In the genomic region with DNA sequence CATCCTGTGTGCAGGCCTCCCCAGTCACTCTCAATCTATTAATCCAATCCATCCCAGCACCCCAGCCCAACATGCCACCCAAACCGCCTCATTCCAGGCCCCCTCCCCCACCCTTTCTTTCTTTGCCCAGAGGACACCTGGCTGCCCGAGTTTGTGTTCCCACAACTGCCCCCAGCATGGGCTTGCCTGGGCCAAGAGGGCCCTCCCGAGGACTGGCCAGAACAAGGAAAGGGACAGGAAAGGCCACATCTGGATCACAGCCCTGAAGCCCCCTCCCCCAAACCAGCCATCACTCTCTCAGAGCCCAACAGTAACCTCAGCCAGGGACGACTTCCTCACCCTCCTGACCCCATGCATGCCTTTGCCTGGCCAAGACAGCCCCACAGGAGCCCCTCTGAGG, we compare ENCODE assay signal across 3 cellular contexts.
TF ChIP-seq lines count a peak whose summit lies in the region.

No MANE protein-coding gene starts in this region.

TF ChIP-seq in SK-N-SH, 30 proteins besides CTCF, POLR2A, EP300 and RAD21 (continues in another document):
- TF ChIP-seq MXI1 (IDR thresholded peaks at IDR 0.05; ENCODE audit: low read depth, low read length) (no peak), FOXM1 (IDR thresholded peaks at IDR 0.05; ENCODE audit: low read depth) (no peak), TCF12 (IDR thresholded peaks at IDR 0.05) (no peak), SMC3 (IDR thresholded peaks at IDR 0.05; ENCODE audit: low read depth, low read length) (no peak), JUND (IDR thresholded peaks at IDR 0.05) (no peak), FOXJ3 (CRISPR knock-in tag; IDR thresholded peaks at IDR 0.05) (no peak), GABPA (IDR thresholded peaks at IDR 0.05; ENCODE audit: low read depth) (no peak), NFIC (IDR thresholded peaks at IDR 0.05; ENCODE audit: borderline replicate concordance) (no peak), NRF1 (IDR thresholded peaks at IDR 0.05; ENCODE audit: low read depth, low read length) (no peak), GATA2 (CRISPR knock-in tag; IDR thresholded peaks at IDR 0.05) (no peak)
- TF ChIP-seq, protein P1, sequence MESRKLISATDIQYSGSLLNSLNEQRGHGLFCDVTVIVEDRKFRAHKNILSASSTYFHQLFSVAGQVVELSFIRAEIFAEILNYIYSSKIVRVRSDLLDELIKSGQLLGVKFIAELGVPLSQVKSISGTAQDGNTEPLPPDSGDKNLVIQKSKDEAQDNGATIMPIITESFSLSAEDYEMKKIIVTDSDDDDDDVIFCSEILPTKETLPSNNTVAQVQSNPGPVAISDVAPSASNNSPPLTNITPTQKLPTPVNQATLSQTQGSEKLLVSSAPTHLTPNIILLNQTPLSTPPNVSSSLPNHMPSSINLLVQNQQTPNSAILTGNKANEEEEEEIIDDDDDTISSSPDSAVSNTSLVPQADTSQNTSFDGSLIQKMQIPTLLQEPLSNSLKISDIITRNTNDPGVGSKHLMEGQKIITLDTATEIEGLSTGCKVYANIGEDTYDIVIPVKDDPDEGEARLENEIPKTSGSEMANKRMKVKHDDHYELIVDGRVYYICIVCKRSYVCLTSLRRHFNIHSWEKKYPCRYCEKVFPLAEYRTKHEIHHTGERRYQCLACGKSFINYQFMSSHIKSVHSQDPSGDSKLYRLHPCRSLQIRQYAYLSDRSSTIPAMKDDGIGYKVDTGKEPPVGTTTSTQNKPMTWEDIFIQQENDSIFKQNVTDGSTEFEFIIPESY (IDR thresholded peaks at IDR 0.05; ENCODE audit: borderline replicate concordance, low read depth), result no peak
- TF ChIP-seq, protein P2, sequence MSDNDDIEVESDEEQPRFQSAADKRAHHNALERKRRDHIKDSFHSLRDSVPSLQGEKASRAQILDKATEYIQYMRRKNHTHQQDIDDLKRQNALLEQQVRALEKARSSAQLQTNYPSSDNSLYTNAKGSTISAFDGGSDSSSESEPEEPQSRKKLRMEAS (IDR thresholded peaks at IDR 0.05; ENCODE audit: low read depth), result no peak
- TF ChIP-seq, protein P3, sequence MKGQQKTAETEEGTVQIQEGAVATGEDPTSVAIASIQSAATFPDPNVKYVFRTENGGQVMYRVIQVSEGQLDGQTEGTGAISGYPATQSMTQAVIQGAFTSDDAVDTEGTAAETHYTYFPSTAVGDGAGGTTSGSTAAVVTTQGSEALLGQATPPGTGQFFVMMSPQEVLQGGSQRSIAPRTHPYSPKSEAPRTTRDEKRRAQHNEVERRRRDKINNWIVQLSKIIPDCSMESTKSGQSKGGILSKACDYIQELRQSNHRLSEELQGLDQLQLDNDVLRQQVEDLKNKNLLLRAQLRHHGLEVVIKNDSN (IDR thresholded peaks at IDR 0.05; ENCODE audit: borderline replicate concordance, low read depth), result no peak
- TF ChIP-seq, protein P4, sequence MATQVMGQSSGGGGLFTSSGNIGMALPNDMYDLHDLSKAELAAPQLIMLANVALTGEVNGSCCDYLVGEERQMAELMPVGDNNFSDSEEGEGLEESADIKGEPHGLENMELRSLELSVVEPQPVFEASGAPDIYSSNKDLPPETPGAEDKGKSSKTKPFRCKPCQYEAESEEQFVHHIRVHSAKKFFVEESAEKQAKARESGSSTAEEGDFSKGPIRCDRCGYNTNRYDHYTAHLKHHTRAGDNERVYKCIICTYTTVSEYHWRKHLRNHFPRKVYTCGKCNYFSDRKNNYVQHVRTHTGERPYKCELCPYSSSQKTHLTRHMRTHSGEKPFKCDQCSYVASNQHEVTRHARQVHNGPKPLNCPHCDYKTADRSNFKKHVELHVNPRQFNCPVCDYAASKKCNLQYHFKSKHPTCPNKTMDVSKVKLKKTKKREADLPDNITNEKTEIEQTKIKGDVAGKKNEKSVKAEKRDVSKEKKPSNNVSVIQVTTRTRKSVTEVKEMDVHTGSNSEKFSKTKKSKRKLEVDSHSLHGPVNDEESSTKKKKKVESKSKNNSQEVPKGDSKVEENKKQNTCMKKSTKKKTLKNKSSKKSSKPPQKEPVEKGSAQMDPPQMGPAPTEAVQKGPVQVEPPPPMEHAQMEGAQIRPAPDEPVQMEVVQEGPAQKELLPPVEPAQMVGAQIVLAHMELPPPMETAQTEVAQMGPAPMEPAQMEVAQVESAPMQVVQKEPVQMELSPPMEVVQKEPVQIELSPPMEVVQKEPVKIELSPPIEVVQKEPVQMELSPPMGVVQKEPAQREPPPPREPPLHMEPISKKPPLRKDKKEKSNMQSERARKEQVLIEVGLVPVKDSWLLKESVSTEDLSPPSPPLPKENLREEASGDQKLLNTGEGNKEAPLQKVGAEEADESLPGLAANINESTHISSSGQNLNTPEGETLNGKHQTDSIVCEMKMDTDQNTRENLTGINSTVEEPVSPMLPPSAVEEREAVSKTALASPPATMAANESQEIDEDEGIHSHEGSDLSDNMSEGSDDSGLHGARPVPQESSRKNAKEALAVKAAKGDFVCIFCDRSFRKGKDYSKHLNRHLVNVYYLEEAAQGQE (IDR thresholded peaks at IDR 0.05; ENCODE audit: low read depth, low read length), result no peak

TF ChIP-seq in SK-N-SH treated with all-trans-retinoic acid at 6 μM for 48 hours, 23 proteins besides CTCF, POLR2A, EP300 and RAD21 (continues in another document):
- TF ChIP-seq SNAI2 (CRISPR knock-in tag; IDR thresholded peaks at IDR 0.05) (no peak), RARB (CRISPR knock-in tag; IDR thresholded peaks at IDR 0.05) (no peak), ZC3H10 (CRISPR knock-in tag; IDR thresholded peaks at IDR 0.05) (no peak), ARNTL (CRISPR knock-in tag; IDR thresholded peaks at IDR 0.05; ENCODE audit: borderline replicate concordance, low read depth) (no peak), GLIS3 (CRISPR knock-in tag; IDR thresholded peaks at IDR 0.05) (no peak), ZFP30 (CRISPR knock-in tag; IDR thresholded peaks at IDR 0.05) (no peak), OSR1 (CRISPR knock-in tag; IDR thresholded peaks at IDR 0.05) (no peak), BACH2 (CRISPR knock-in tag; IDR thresholded peaks at IDR 0.05; ENCODE audit: borderline replicate concordance) (no peak), ESRRG (CRISPR knock-in tag; IDR thresholded peaks at IDR 0.05) (no peak), PPARA (CRISPR knock-in tag; IDR thresholded peaks at IDR 0.05; ENCODE audit: borderline replicate concordance) (no peak)
- TF ChIP-seq, protein P5, sequence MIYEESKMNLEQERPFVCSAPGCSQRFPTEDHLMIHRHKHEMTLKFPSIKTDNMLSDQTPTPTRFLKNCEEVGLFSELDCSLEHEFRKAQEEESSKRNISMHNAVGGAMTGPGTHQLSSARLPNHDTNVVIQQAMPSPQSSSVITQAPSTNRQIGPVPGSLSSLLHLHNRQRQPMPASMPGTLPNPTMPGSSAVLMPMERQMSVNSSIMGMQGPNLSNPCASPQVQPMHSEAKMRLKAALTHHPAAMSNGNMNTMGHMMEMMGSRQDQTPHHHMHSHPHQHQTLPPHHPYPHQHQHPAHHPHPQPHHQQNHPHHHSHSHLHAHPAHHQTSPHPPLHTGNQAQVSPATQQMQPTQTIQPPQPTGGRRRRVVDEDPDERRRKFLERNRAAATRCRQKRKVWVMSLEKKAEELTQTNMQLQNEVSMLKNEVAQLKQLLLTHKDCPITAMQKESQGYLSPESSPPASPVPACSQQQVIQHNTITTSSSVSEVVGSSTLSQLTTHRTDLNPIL (CRISPR knock-in tag; IDR thresholded peaks at IDR 0.05; ENCODE audit: low read depth), result no peak
- TF ChIP-seq, protein P6, sequence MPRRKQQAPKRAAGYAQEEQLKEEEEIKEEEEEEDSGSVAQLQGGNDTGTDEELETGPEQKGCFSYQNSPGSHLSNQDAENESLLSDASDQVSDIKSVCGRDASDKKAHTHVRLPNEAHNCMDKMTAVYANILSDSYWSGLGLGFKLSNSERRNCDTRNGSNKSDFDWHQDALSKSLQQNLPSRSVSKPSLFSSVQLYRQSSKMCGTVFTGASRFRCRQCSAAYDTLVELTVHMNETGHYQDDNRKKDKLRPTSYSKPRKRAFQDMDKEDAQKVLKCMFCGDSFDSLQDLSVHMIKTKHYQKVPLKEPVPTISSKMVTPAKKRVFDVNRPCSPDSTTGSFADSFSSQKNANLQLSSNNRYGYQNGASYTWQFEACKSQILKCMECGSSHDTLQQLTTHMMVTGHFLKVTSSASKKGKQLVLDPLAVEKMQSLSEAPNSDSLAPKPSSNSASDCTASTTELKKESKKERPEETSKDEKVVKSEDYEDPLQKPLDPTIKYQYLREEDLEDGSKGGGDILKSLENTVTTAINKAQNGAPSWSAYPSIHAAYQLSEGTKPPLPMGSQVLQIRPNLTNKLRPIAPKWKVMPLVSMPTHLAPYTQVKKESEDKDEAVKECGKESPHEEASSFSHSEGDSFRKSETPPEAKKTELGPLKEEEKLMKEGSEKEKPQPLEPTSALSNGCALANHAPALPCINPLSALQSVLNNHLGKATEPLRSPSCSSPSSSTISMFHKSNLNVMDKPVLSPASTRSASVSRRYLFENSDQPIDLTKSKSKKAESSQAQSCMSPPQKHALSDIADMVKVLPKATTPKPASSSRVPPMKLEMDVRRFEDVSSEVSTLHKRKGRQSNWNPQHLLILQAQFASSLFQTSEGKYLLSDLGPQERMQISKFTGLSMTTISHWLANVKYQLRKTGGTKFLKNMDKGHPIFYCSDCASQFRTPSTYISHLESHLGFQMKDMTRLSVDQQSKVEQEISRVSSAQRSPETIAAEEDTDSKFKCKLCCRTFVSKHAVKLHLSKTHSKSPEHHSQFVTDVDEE (CRISPR knock-in tag; IDR thresholded peaks at IDR 0.05), result no peak
- TF ChIP-seq, protein P7, sequence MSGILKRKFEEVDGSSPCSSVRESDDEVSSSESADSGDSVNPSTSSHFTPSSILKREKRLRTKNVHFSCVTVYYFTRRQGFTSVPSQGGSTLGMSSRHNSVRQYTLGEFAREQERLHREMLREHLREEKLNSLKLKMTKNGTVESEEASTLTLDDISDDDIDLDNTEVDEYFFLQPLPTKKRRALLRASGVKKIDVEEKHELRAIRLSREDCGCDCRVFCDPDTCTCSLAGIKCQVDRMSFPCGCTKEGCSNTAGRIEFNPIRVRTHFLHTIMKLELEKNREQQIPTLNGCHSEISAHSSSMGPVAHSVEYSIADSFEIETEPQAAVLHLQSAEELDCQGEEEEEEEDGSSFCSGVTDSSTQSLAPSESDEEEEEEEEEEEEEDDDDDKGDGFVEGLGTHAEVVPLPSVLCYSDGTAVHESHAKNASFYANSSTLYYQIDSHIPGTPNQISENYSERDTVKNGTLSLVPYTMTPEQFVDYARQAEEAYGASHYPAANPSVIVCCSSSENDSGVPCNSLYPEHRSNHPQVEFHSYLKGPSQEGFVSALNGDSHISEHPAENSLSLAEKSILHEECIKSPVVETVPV (CRISPR knock-in tag; IDR thresholded peaks at IDR 0.05), result no peak

TF ChIP-seq in H1, 55 proteins besides CTCF, POLR2A, EP300 and RAD21:
- TF ChIP-seq KDM1A (IDR thresholded peaks at IDR 0.05; ENCODE audit: borderline replicate concordance, low read length) (no peak), NRF1 (IDR thresholded peaks at IDR 0.05; ENCODE audit: low read depth, low read length) (no peak)
TF ChIP-seq in H1: peak in this region for 0.
